In the genomic region with DNA sequence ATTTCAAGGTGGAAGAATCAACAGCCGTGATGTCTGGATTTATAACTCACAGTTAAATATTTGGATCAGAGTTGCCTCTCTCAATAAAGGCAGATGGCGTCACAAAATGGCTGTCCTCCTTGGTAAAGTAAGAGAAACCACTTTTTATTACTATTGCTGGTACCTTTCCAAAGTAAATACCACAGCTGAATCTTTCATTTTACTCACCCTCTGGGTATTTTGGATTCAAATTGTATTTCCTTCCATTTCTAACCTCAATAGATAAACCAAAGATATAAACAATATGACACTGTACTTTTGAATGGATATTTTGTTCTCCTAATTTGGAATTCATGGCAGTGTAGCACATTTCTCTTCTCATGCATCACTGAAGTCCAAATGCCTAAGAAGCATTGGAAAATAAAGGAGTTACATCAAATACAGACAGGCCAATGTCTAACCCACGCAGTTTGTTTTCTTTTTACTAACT, we compare ENCODE assay signal across 12 cellular contexts. TPM values are rescaled to one million over a fixed set of nuclear protein-coding genes. Genes with fewer than 3 reads are reported as not detected.
DNase-seq lines count a peak whose midpoint lies in the region; ATAC-seq, FAIRE-seq and TF ChIP-seq lines count a peak whose summit lies in the region.
"Had no signal": no experiment of that assay in that cellular context is flagged by ENCODE, and none has a peak within 500 bp of the region (broad histone marks: within the 10 kb centered on the region; RNA-seq: fewer than 3 reads in every experiment).

No MANE protein-coding gene starts in this region.

- intact Hi-C loops in GM12878 (cut with micrococcal nuclease; ENCODE audit: unreplicated experiment), result no loop called here

- no peak for TF ChIP-seq EP300 in GM12878 (IDR thresholded peaks at IDR 0.05; ENCODE audit: borderline replicate concordance in 1 of 2, control insufficient read depth in 1 of 2, low read depth in 2 of 2, low read length in 2 of 2)

- in situ Hi-C loops in ACHN (cut with HindIII; ENCODE audit: low pct_ligation_motif_present, low pct_unique_long_range_greater_than_20kb, low sequenced_read_pairs), result no loop called here
- in situ Hi-C loops in GM12878 (cut with MboI), result no loop called here

- no TSS peak for BruUV-seq in GM12878 (replicated peaks; lab: Mats Ljungman, UMichigan)

- no peaks in the 10 kb centered on the region for H3K27me3 ChIP-seq in GM12878 (replicated peaks in 1 of 2; ENCODE audit: control insufficient read depth in 2 of 2, insufficient read depth in 2 of 2, low read length in 1 of 2)
- H3K27me3 ChIP-seq: gastrocnemius medialis had no signal

- peak; percentile 35 for FAIRE-seq in GM12878 (lab: Jason Lieb, UNC)

- SMC1A ChIA-PET in GM12878 (lab: Charles Lee; ENCODE audit: uncharacterized antibody, unreplicated experiment), result interaction anchor here (0.8 kb wide), 1 partner anchor 15 kb away, joined by 3 read pairs; no protein-coding TSS in a partner anchor

- H3K36me3 ChIP-seq in GM12878 (ENCODE audit: control insufficient read depth in 2 of 2, insufficient read depth in 2 of 2, low read length in 1 of 2), result no peaks in the 10 kb centered on the region; a peak in 1 of 4 replicates

- TF ChIP-seq RAD21 in GM12878 (IDR thresholded peaks at IDR 0.05; ENCODE audit: insufficient read depth, low read depth, low read length), result no peak

- CTCF ChIA-PET in GM12878 (lab: Yijun Ruan, JAX), result interaction anchor here (0.6 kb wide), 3 partner anchors 15 to 1616 kb away, joined by 3 to 4 read pairs (median 3); no protein-coding TSS in a partner anchor

- H3K9me3 ChIP-seq in GM12878 (replicated peaks; ENCODE audit: control insufficient read depth, insufficient read depth, low read length), result no peaks in the 10 kb centered on the region
- H3K9me3 ChIP-seq: gastrocnemius medialis had no signal

- 86% methylated on average over 3 of the region's 3 CpGs for WGBS in GM12878 (ENCODE audit: insufficient coverage, insufficient replicate concordance, low lambda C conversion rate, missing lambda C conversion rate)

- POLR2A ChIA-PET in GM12878 (lab: Charles Lee), result interaction anchor here (0.7 to 1.1 kb wide), 2 partner anchors 11 to 58 kb away, joined by 3 read pairs; no protein-coding TSS in a partner anchor

- no peak overlapping the region for H3K27ac ChIP-seq in GM12878 (ENCODE audit: control insufficient read depth, insufficient read depth)
- H3K27ac ChIP-seq: gastrocnemius medialis had no signal

- no peaks in the 10 kb centered on the region for H4K20me1 ChIP-seq in GM12878 (ENCODE audit: control insufficient read depth, insufficient read depth)

- no peak overlapping the region for H3K9ac ChIP-seq in GM12878 (ENCODE audit: control insufficient read depth, insufficient read depth, low read length)

- DNase-seq in ACHN (peak; percentile 2), HS-5 (ENCODE audit: low read depth) (peak; percentile 81), GM12878 (ENCODE audit: low read depth, low spot score) (no peak), hepatic stellate cell (ENCODE audit: low spot score) (peak; percentile 73), NCI-H345 (lab: John Stamatoyannopoulos, UW) (no peak)
- DNase-seq in activated CD4-positive, alpha-beta T cell treated with anti-CD3 and anti-CD28 coated beads, Interleukin-2, amount 50 U/mL, for 48 hours, result no peak
- DNase-seq: activated naive CD8-positive, alpha-beta T cell treated with anti-CD3 and anti-CD28 coated beads, Interleukin-2, amount 10 ng/mL, durations not matched to agents 7 days and 5 days; gastrocnemius medialis; NCI-H510A treated with DMSO at 0.1 percent for 48 hours; stimulated activated naive CD4-positive, alpha-beta T cell treated with Interleukin-2 at 50 U/mL for 16 hours had no signal

- no peaks in the 10 kb centered on the region for H3K4me1 ChIP-seq in GM12878 (ENCODE audit: control insufficient read depth, insufficient read depth, low read length)

- TF ChIP-seq CTCF in GM12878 (IDR thresholded peaks at IDR 0.05 in 2 of 3, conservative IDR thresholded peaks at IDR 0.05 in 1 of 3; ENCODE audit: control insufficient read depth in 2 of 3, extremely low read depth in 1 of 3, insufficient read depth in 1 of 3, low read depth in 3 of 3, low read length in 3 of 3), result no peak

- no peaks in the 10 kb centered on the region for H3K79me2 ChIP-seq in GM12878 (ENCODE audit: control insufficient read depth, insufficient read depth, low read length)

- H3K4me2 ChIP-seq in GM12878 (ENCODE audit: control insufficient read depth, insufficient read depth), result no peak overlapping the region

- H3K4me3 ChIP-seq in GM12878, result no peak overlapping the region
- H3K4me3 ChIP-seq: gastrocnemius medialis had no signal

- H2AFZ ChIP-seq in GM12878 (ENCODE audit: control insufficient read depth, low read depth, low read length), result no peak overlapping the region

- ATAC-seq in GM12878 (no peak), HG02870 (IDR thresholded peaks at IDR 0.05; ENCODE audit: unreplicated experiment) (no peak), GM18517 (IDR thresholded peaks at IDR 0.05; ENCODE audit: unreplicated experiment) (no peak)
- ATAC-seq: gastrocnemius medialis had no signal

- RAD21 ChIA-PET in GM12878 (lab: Charles Lee; ENCODE audit: unreplicated experiment), result no interaction called here

- TF ChIP-seq POLR2A in GM12878 (IDR thresholded peaks at IDR 0.05; ENCODE audit: low read depth, low read length), result no peak

TF ChIP-seq in GM12878, 131 proteins besides CTCF, POLR2A, EP300 and RAD21 (continues in another document):
- TF ChIP-seq, protein P1, sequence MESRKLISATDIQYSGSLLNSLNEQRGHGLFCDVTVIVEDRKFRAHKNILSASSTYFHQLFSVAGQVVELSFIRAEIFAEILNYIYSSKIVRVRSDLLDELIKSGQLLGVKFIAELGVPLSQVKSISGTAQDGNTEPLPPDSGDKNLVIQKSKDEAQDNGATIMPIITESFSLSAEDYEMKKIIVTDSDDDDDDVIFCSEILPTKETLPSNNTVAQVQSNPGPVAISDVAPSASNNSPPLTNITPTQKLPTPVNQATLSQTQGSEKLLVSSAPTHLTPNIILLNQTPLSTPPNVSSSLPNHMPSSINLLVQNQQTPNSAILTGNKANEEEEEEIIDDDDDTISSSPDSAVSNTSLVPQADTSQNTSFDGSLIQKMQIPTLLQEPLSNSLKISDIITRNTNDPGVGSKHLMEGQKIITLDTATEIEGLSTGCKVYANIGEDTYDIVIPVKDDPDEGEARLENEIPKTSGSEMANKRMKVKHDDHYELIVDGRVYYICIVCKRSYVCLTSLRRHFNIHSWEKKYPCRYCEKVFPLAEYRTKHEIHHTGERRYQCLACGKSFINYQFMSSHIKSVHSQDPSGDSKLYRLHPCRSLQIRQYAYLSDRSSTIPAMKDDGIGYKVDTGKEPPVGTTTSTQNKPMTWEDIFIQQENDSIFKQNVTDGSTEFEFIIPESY (IDR thresholded peaks at IDR 0.05), result no peak

RNA-seq across cellular contexts. Expression of a gene that starts 29.5 kb away (rescaled TPM):
- total RNA-seq in GM12878 (2013; cell fraction: nucleolus; rRNA removed), result 90.1 and 94.9 TPM in 2 replicates
- total RNA-seq in GM12878 (2014; rRNA removed), result 6.1 and 7.5 TPM in 2 replicates
- total RNA-seq in GM12878 (2014; rRNA removed; fragmentation: Illumina TruSeq; extraction: Trizol), result 5.8 and 6.8 TPM in 2 replicates
- total RNA-seq in GM12878 (2021), result 5.8 and 6.7 TPM in 2 replicates
- polyA plus RNA-seq in GM12878 (2011; ENCODE audit: low read depth), result 5.3 TPM
- polyA plus RNA-seq in GM12878 (2011; rRNA removed), result 24.3 and 39.5 TPM in 2 replicates
- polyA plus RNA-seq in GM12878 (2011; cell fraction: cytosol; rRNA removed), result 10.9 and 24.7 TPM in 2 replicates
- polyA plus RNA-seq in GM12878 (2011; cell fraction: nucleus; rRNA removed), result 12.0 and 12.9 TPM in 2 replicates
- 7.6 and 10.2 TPM in 2 replicates for polyA plus RNA-seq in GM12878 (2012)
- polyA plus RNA-seq in GM12878 (2014; fragmentation: Illumina TruSeq; extraction: Trizol), result 4.2 and 4.5 TPM in 2 replicates
- polyA plus RNA-seq in GM12878 (2014; fragmentation: Nextera tagmentation; extraction: Ambion mirVana), result 1 to 10 TPM in 1 of 2 experiments, under 1 TPM in 1; 0.91 to 1.6 TPM
- polyA plus RNA-seq in GM12878 (2014; rRNA removed), result 3.2 and 4.0 TPM in 2 replicates
- 1 to 10 TPM; 4.5 to 6.3 TPM for polyA plus RNA-seq in GM12878 (2016; fragmentation: Nextera tagmentation; extraction: Ambion mirVana)
- 57.8 and 71.9 TPM in 2 replicates for polyA minus RNA-seq in GM12878 (2011; rRNA and poly(A)+ RNA removed)
- polyA minus RNA-seq in GM12878 (2011; cell fraction: cytosol; rRNA and poly(A)+ RNA removed), result 17.2 and 20.0 TPM in 2 replicates
- polyA minus RNA-seq in GM12878 (2011; cell fraction: nucleus; rRNA and poly(A)+ RNA removed), result 14.6 and 17.7 TPM in 2 replicates

RNA-seq across cellular contexts. Expression of a gene that starts 32.6 kb away (rescaled TPM):
- total RNA-seq in GM12878 (2013; cell fraction: nucleolus; rRNA removed), result 306 and 321 TPM in 2 replicates
- total RNA-seq in GM12878 (2014; rRNA removed) (31.0 and 32.9 TPM in 2 replicates), GM12878 (2014; rRNA removed; fragmentation: Illumina TruSeq; extraction: Trizol) (31.8 and 32.7 TPM in 2 replicates), GM12878 (2021) (24.0 and 24.8 TPM in 2 replicates)
- 11.2 TPM for polyA plus RNA-seq in GM12878 (2011; ENCODE audit: low read depth)
- polyA plus RNA-seq in GM12878 (2011; rRNA removed) (54.9 and 65.3 TPM in 2 replicates), GM12878 (2014; fragmentation: Illumina TruSeq; extraction: Trizol) (23.8 and 34.8 TPM in 2 replicates), GM12878 (2014; fragmentation: Nextera tagmentation; extraction: Ambion mirVana) (1 to 10 TPM; 1.9 to 3.8 TPM), GM12878 (2014; rRNA removed) (22.6 and 26.8 TPM in 2 replicates), GM12878 (2016; fragmentation: Nextera tagmentation; extraction: Ambion mirVana) (10 to 100 TPM; 15.3 to 17.2 TPM)
- polyA plus RNA-seq in GM12878 (2011; cell fraction: cytosol; rRNA removed), result 57.4 and 60.2 TPM in 2 replicates
- 81.2 and 90.0 TPM in 2 replicates for polyA plus RNA-seq in GM12878 (2011; cell fraction: nucleus; rRNA removed)
- polyA plus RNA-seq in GM12878 (2012), result 16.9 and 26.7 TPM in 2 replicates
- polyA minus RNA-seq in GM12878 (2011; rRNA and poly(A)+ RNA removed), result 100.0 and 107 TPM in 2 replicates
- 27.1 and 27.8 TPM in 2 replicates for polyA minus RNA-seq in GM12878 (2011; cell fraction: cytosol; rRNA and poly(A)+ RNA removed)
- 52.5 and 80.7 TPM in 2 replicates for polyA minus RNA-seq in GM12878 (2011; cell fraction: nucleus; rRNA and poly(A)+ RNA removed)

Comparison
In these comparisons a context has a peak if more than half of its experiments do, and no peak if none do; other contexts are left out.
1. DNase-seq: peak in ACHN (single experiment), HS-5 (single experiment) and hepatic stellate cell (single experiment); none in GM12878 (single experiment), NCI-H345 (single experiment) and activated CD4-positive, alpha-beta T cell treated with anti-CD3 and anti-CD28 coated beads, Interleukin-2, amount 50 U/mL, for 48 hours (0 of 2).